Comparison of ENCODE assay signal across 21 cellular contexts in the genomic region with DNA sequence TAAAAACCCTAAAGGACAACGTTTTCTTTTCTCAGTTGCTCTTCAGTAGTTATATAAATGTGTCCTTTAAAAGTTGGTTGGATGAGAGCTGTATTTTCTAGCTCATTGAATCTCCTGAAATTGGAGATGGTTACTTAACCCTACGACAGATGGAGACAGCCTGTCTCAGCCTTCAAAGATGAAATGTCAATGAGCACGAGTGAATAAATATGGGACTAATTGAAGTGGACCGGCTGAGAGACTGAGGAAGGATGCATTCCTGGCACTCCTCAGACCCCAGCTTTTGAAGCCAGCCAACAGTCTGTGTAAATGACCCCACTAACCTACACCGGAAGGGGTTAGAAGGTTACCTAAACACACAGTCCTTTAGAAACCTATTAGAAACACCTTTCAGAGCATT. TPM values are rescaled to one million over a fixed set of nuclear protein-coding genes. Genes with fewer than 3 reads are reported as not detected.
DNase-seq lines count a peak whose midpoint lies in the region; ATAC-seq and TF ChIP-seq lines count a peak whose summit lies in the region.
"Had no signal": no experiment of that assay in that cellular context is flagged by ENCODE, and none has a peak within 500 bp of the region (broad histone marks: within the 10 kb centered on the region; RNA-seq: fewer than 3 reads in every experiment).

No MANE protein-coding gene starts in this region.

- no peaks in the 10 kb centered on the region for H3K79me2 ChIP-seq in neural cell (replicated peaks; ENCODE audit: insufficient read depth, low read length)

- H3K9me3 ChIP-seq in neural cell (ENCODE audit: low read length): no peaks in the 10 kb centered on the region
- H3K9me3 ChIP-seq: HAP-1 had no signal

- H3K4me3 ChIP-seq in neural cell (ENCODE audit: low read length): no peak overlapping the region
- H3K4me3 ChIP-seq: BLaER1, GM23338, HAP-1, K562 had no signal

- H3K27me3 ChIP-seq in neural cell (ENCODE audit: insufficient read depth, low read depth, low read length): no peaks in the 10 kb centered on the region
- H3K27me3 ChIP-seq: BLaER1 had no signal

- no peak for TF ChIP-seq CTCF in neural cell (IDR thresholded peaks at IDR 0.05; ENCODE audit: poor library complexity, severe bottlenecking)

- TF ChIP-seq EP300 in neural cell (conservative IDR thresholded peaks at IDR 0.05; ENCODE audit: poor library complexity, severe bottlenecking): peak; percentile 81

- TF ChIP-seq RAD21 in neural cell (conservative IDR thresholded peaks at IDR 0.05): no peak

- H3K27ac ChIP-seq in neural cell (ENCODE audit: low read length): no peak overlapping the region
- H3K27ac ChIP-seq: 22Rv1, BLaER1, HL-60 had no signal

- DNase-seq in DMS79 treated with DMSO at 0.1 percent for 48 hours (lab: John Stamatoyannopoulos, UW) (peak; percentile 18), DMS79 (lab: John Stamatoyannopoulos, UW) (no peak), NCI-H187 (lab: John Stamatoyannopoulos, UW) (peak; percentile 53 to 68), NCI-H446 treated with DMSO at 0.1 percent for 48 hours (lab: John Stamatoyannopoulos, UW) (peak; percentile 83), NCI-H2196 treated with DMSO at 0.1 percent for 48 hours (lab: John Stamatoyannopoulos, UW; ENCODE audit: unreplicated experiment) (no peak), GF-D8 (lab: John Stamatoyannopoulos, UW) (no peak)
- DNase-seq: ACHN; CD4-positive, alpha-beta T cell; COR-L47; NCI-H1105; NCI-H510A treated with DMSO at 0.1 percent for 48 hours; T-cell had no signal

- H3K9me2 ChIP-seq in neural cell (ENCODE audit: insufficient read depth, low read length): no peaks in the 10 kb centered on the region

- H4K20me1 ChIP-seq in neural cell (ENCODE audit: insufficient read depth): no peaks in the 10 kb centered on the region
- H4K20me1 ChIP-seq: BLaER1 had no signal

- H3K9ac ChIP-seq in neural cell (ENCODE audit: low read length): no peak overlapping the region
- H3K9ac ChIP-seq: BLaER1 had no signal

- ATAC-seq in HG03342 (IDR thresholded peaks at IDR 0.05; ENCODE audit: unreplicated experiment): no peak
- ATAC-seq: GM23338, HepG2, K562, T-cell had no signal

- no peaks in the 10 kb centered on the region for H3F3A ChIP-seq in neural cell (ENCODE audit: insufficient read depth, low read length, poor library complexity, severe bottlenecking)

- no peaks in the 10 kb centered on the region for H3K36me3 ChIP-seq in neural cell (ENCODE audit: insufficient read depth, low read length)
- H3K36me3 ChIP-seq: BLaER1, HAP-1 had no signal

- H3K4me2 ChIP-seq in neural cell (ENCODE audit: low read length): no peak overlapping the region
- H3K4me2 ChIP-seq: BLaER1, GM23338 had no signal

- H2AFZ ChIP-seq in neural cell (ENCODE audit: low read depth, low read length): no peak overlapping the region
- H2AFZ ChIP-seq: GM23338 had no signal

TF ChIP-seq in neural cell, 6 proteins besides CTCF, POLR2A, EP300 and RAD21:
- TF ChIP-seq TAF1 (IDR thresholded peaks at IDR 0.05; ENCODE audit: low read depth) (no peak), POLR2AphosphoS5 (IDR thresholded peaks at IDR 0.05) (peak; percentile 48)

RNA-seq across cellular contexts. Expression of a gene that starts 46.6 kb away (rescaled TPM):
- polyA plus RNA-seq in neural cell: 45.8 and 46.7 TPM in 2 replicates
- 143 and 144 TPM in 2 replicates for polyA minus RNA-seq in neural cell
- polyA plus RNA-seq: GM23338, HepG2, K562 had no signal

Comparison
In these comparisons a context has a peak if more than half of its experiments do, and no peak if none do; other contexts are left out.
1. DNase-seq: peak in DMS79 treated with DMSO at 0.1 percent for 48 hours (single experiment), NCI-H187 (2 of 2) and NCI-H446 treated with DMSO at 0.1 percent for 48 hours (single experiment); none in DMS79 (single experiment), NCI-H2196 treated with DMSO at 0.1 percent for 48 hours (single experiment) and GF-D8 (single experiment).